10 cellular contexts compared by ENCODE assay signal in the genomic region with DNA sequence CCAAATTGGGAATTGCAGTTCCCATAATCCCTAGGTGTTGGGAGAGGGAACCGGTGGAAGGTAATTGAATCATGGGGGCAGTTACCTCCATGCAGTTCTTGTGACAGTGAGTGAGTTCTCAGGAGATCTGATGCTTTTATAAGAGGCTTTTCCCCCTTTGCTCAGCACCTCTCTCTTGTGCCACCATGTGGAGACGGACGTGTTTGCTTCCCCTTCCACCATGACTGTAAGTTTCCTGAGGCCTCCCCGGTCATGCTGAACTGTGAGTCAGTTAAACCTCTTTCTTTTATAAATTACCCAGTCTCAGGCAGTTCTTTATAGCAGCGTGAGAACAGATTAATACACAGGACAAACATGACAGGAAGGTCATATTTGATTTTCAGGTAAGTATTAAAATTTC. TPM values are rescaled to one million over a fixed set of nuclear protein-coding genes. Genes with fewer than 3 reads are reported as not detected.
A peak's percentile ranks its signal among the peaks of the same experiment; 100 is the strongest.
DNase-seq lines count a peak whose midpoint lies in the region; ATAC-seq and TF ChIP-seq lines count a peak whose summit lies in the region.
"Had no signal": no experiment of that assay in that cellular context is flagged by ENCODE, and none has a peak within 500 bp of the region (broad histone marks: within the 10 kb centered on the region; RNA-seq: fewer than 3 reads in every experiment).

No MANE protein-coding gene starts in this region.

- H3K36me3 Mint-ChIP-seq in activated CD4-positive, alpha-beta T cell treated with anti-CD3 and anti-CD28 coated beads, Interleukin-2, amount 10 ng/mL, durations not matched to agents 7 days and 5 days (ENCODE audit: low read depth) = peaks cover 1% of the 10 kb centered on the region

- no peaks in the 10 kb centered on the region for H4K20me1 ChIP-seq in DOHH2 (ENCODE audit: control insufficient read depth, insufficient read depth, low read depth, low read length)

- H3K27me3 Mint-ChIP-seq in activated CD4-positive, alpha-beta T cell treated with anti-CD3 and anti-CD28 coated beads, Interleukin-2, amount 10 ng/mL, durations not matched to agents 7 days and 5 days = no peaks in the 10 kb centered on the region

- H3K27ac ChIP-seq in DOHH2 (ENCODE audit: low read depth, low read length) = no peak overlapping the region

- DNase-seq in HT1080 (ENCODE audit: low read depth) (peak; percentile 52), left kidney (ENCODE audit: low read depth, low spot score) (peak; percentile 26), NOMO-1 treated with DMSO at 0.1 percent for 48 hours (lab: John Stamatoyannopoulos, UW; ENCODE audit: unreplicated experiment) (no peak), epidermal melanocyte (ENCODE audit: insufficient read length, low spot score) (no peak)
- peak; percentile 35 for DNase-seq in activated CD4-positive, alpha-beta T cell treated with anti-CD3 and anti-CD28 coated beads, Interleukin-2, amount 10 ng/mL, durations not matched to agents 7 days and 5 days
- DNase-seq: activated CD8-positive, alpha-beta memory T cell treated with anti-CD3 and anti-CD28 coated beads for 24 hours had no signal

- no peak overlapping the region for H3K4me3 Mint-ChIP-seq in activated CD4-positive, alpha-beta T cell treated with anti-CD3 and anti-CD28 coated beads, Interleukin-2, amount 10 ng/mL, durations not matched to agents 7 days and 5 days

- no peaks in the 10 kb centered on the region for H3K9me3 Mint-ChIP-seq in activated CD4-positive, alpha-beta T cell treated with anti-CD3 and anti-CD28 coated beads, Interleukin-2, amount 10 ng/mL, durations not matched to agents 7 days and 5 days

- peak; percentile 53 for TF ChIP-seq CTCF in DOHH2 (IDR thresholded peaks at IDR 0.05; ENCODE audit: low read depth, low read length, poor library complexity, severe bottlenecking)

- H3K4me1 Mint-ChIP-seq in activated CD4-positive, alpha-beta T cell treated with anti-CD3 and anti-CD28 coated beads, Interleukin-2, amount 10 ng/mL, durations not matched to agents 7 days and 5 days = peaks cover 47% of the 10 kb centered on the region

- H3F3A ChIP-seq in DOHH2 (ENCODE audit: control insufficient read depth, insufficient read depth) = no peaks in the 10 kb centered on the region

- no peak overlapping the region for H3K4me3 ChIP-seq in DOHH2 (ENCODE audit: low read length)

- no peak overlapping the region for H3K4me2 ChIP-seq in DOHH2 (ENCODE audit: low read length)

- no peaks in the 10 kb centered on the region for H3K27me3 ChIP-seq in DOHH2 (ENCODE audit: control insufficient read depth, low read length)

- H3K79me2 ChIP-seq in DOHH2 (ENCODE audit: control insufficient read depth, low read length) = no peaks in the 10 kb centered on the region

- H3K36me3 ChIP-seq in DOHH2 (ENCODE audit: control insufficient read depth, low read length) = no peaks in the 10 kb centered on the region

- H3K9me3 ChIP-seq in DOHH2 (ENCODE audit: control insufficient read depth, insufficient read depth, low read length) = no peaks in the 10 kb centered on the region

- POLR2A ChIA-PET in activated CD4-positive, alpha-beta T cell treated with anti-CD3 and anti-CD28 coated beads, Interleukin-2, amount 10 ng/mL, durations not matched to agents 7 days and 5 days (lab: Charles Lee) = no interaction called here

- ATAC-seq in HG03469 (IDR thresholded peaks at IDR 0.05; ENCODE audit: unreplicated experiment) (no peak), GM21619 (IDR thresholded peaks at IDR 0.05; ENCODE audit: unreplicated experiment) (no peak)
- ATAC-seq: left colon had no signal

- H3K9me2 ChIP-seq in DOHH2 (replicated peaks; ENCODE audit: control insufficient read depth, low read length) = no peaks in the 10 kb centered on the region

- CTCF ChIA-PET in activated CD4-positive, alpha-beta T cell treated with anti-CD3 and anti-CD28 coated beads, Interleukin-2, amount 10 ng/mL, durations not matched to agents 7 days and 5 days (lab: Charles Lee) = interaction anchor here (0.6 kb wide), 1 partner anchor 8 kb away, joined by 3 read pairs; no protein-coding TSS in a partner anchor

- peaks cover under 1% of the 10 kb centered on the region for H3K4me1 ChIP-seq in DOHH2 (ENCODE audit: control insufficient read depth, low read length)

- no peak overlapping the region for H3K27ac Mint-ChIP-seq in activated CD4-positive, alpha-beta T cell treated with anti-CD3 and anti-CD28 coated beads, Interleukin-2, amount 10 ng/mL, durations not matched to agents 7 days and 5 days

RNA-seq across cellular contexts. Expression of a gene that starts 25.3 kb away (rescaled TPM):
- 6.3 and 7.4 TPM in 2 replicates for total RNA-seq in HT1080 (2014; rRNA removed; shearing (Covaris generic))
- 8.0 and 11.0 TPM in 2 replicates for polyA plus RNA-seq in HT1080 (2015; cell fraction: cytosol; rRNA removed)
- 5.6 and 6.0 TPM in 2 replicates for polyA plus RNA-seq in HT1080 (2015; cell fraction: nucleus; rRNA removed)
- 10 to 100 TPM; 59.2 to 60.1 TPM for total RNA-seq in activated CD4-positive, alpha-beta T cell treated with anti-CD3 and anti-CD28 coated beads, Interleukin-2, amount 10 ng/mL, durations not matched to agents 7 days and 5 days

Comparison
In these comparisons a context has a peak if more than half of its experiments do, and no peak if none do; other contexts are left out.
1. DNase-seq: peak in HT1080 (single experiment), activated CD4-positive, alpha-beta T cell treated with anti-CD3 and anti-CD28 coated beads, Interleukin-2, amount 10 ng/mL, durations not matched to agents 7 days and 5 days (single experiment) and left kidney (single experiment); none in NOMO-1 treated with DMSO at 0.1 percent for 48 hours (single experiment) and epidermal melanocyte (single experiment).